ENCODE assay signal across 8 cellular contexts in genomic region chr17:7856081-7856791, GRCh38. TPM values are rescaled to one million over a fixed set of nuclear protein-coding genes. Genes with fewer than 3 reads are reported as not detected.
DNase-seq lines count a peak whose midpoint lies in the region; ATAC-seq and TF ChIP-seq lines count a peak whose summit lies in the region.

No MANE protein-coding gene starts in this region.

- H3K27me3 ChIP-seq in layer of hippocampus (ENCODE audit: control insufficient read depth, insufficient read depth, low read length), result no peaks in the 10 kb centered on the region
- H3K27me3 ChIP-seq in thoracic aorta (replicated peaks; ENCODE audit: insufficient read depth), result no peaks in the 10 kb centered on the region

- in situ Hi-C loops in astrocyte of the cerebellum (cut with HindIII; ENCODE audit: low sequenced_read_pairs), result no loop called here

- peak overlapping the region; percentile 92 for H3K4me3 ChIP-seq in GM12875 (ENCODE audit: low read depth, low read length)
- H3K4me3 ChIP-seq in astrocyte of the cerebellum (ENCODE audit: low read depth, low read length), result peak overlapping the region; percentile 56
- peak overlapping the region; percentile 75 for H3K4me3 ChIP-seq in thoracic aorta

- no peaks in the 10 kb centered on the region for H3K9me3 ChIP-seq in thoracic aorta

- peak overlapping the region; percentile 96 for H3K27ac ChIP-seq in layer of hippocampus (ENCODE audit: low read depth, low read length)
- peak overlapping the region; percentile 80 to 85 for H3K27ac ChIP-seq in thoracic aorta

- TF ChIP-seq CTCF in GM12875 (IDR thresholded peaks at IDR 0.05; ENCODE audit: borderline replicate concordance, insufficient read depth, low read depth, low read length) (no peak), astrocyte of the cerebellum (IDR thresholded peaks at IDR 0.05; ENCODE audit: low read depth, low read length, missing control alignments) (no peak), thoracic aorta (IDR thresholded peaks at IDR 0.05) (no peak)

- DNase-seq in NCI-H748 treated with DMSO at 0.1 percent for 48 hours (lab: John Stamatoyannopoulos, UW) (peak; percentile 75), astrocyte of the cerebellum (ENCODE audit: low read depth) (no peak), thoracic aorta (ENCODE audit: low spot score) (no peak), NCI-H226 (no peak)

- H3K4me1 ChIP-seq in thoracic aorta (ENCODE audit: control insufficient read depth in 1 of 2, low read depth in 2 of 2), result peaks cover 21 to 39% of the 10 kb centered on the region in 2 donors

- ATAC-seq in thoracic aorta (ENCODE audit: insufficient number of reproducible peaks, low FRiP score, low read depth) (no peak), GM19023 (IDR thresholded peaks at IDR 0.05; ENCODE audit: unreplicated experiment) (no peak), HG02970 (IDR thresholded peaks at IDR 0.05; ENCODE audit: low FRiP score, unreplicated experiment) (no peak)

- peaks cover 7% of the 10 kb centered on the region for H3K36me3 ChIP-seq in thoracic aorta

RNA-seq across cellular contexts. Expression of gene NAA38, which starts 1.1 kb away (rescaled TPM):
- 10 to 100 TPM; 49.5 to 62.7 TPM for total RNA-seq in thoracic aorta

RNA-seq across cellular contexts. Expression of gene TMEM88, which starts 1.4 kb away (rescaled TPM):
- total RNA-seq in thoracic aorta, result 10 to 100 TPM in 1 of 2 donors, 1 to 10 TPM in 1; 4.1 to 21.9 TPM

RNA-seq across cellular contexts. Expression of gene CYB5D1, which starts 1.6 kb away (rescaled TPM):
- 1 to 10 TPM; 3.8 to 8.9 TPM for total RNA-seq in thoracic aorta

RNA-seq across cellular contexts. Expression of gene KDM6B, which starts 22.2 kb away (rescaled TPM):
- total RNA-seq in thoracic aorta, result 10 to 100 TPM in 1 of 2 donors, 1 to 10 TPM in 1; 9.5 to 35.8 TPM

RNA-seq across cellular contexts. Expression of gene CHD3, which starts 32.4 kb away (rescaled TPM):
- 100 to 1,000 TPM in 1 of 2 donors, 10 to 100 TPM in 1; 80.6 to 171 TPM for total RNA-seq in thoracic aorta
